23 cellular contexts compared by ENCODE assay signal in the genomic region with DNA sequence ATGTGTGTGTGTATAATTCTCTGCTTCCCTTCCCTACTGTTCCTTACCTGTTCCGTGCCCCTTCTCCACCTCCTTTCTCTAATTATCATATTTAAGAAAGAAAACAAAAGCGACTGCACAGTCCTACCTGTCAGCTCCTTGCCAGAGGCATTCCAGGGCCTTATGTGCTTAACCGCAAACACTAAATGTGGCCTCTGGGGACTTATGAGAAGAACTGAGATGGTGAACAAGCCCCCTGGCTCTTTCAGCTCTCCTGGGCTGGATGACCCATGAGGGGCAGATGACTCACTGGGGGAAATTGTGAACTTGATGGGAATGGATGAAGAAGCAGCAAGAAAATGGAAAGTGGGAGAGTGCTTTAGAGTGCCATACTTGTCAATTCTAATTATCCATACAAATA.
"Had no signal": no experiment of that assay in that cellular context is flagged by ENCODE, and none has a peak within 500 bp of the region (broad histone marks: within the 10 kb centered on the region; RNA-seq: fewer than 3 reads in every experiment).

No MANE protein-coding gene starts in this region.

- H3K27me3 ChIP-seq: breast epithelium, dorsolateral prefrontal cortex, esophagus squamous epithelium, gastrocnemius medialis, vagina had no signal

- H3K4me3 ChIP-seq: breast epithelium, dorsolateral prefrontal cortex, esophagus squamous epithelium, gastrocnemius medialis, lung, thoracic aorta, vagina had no signal

- H3K27ac Mint-ChIP-seq: activated CD4-positive, alpha-beta T cell treated with anti-CD3 and anti-CD28 coated beads, Interleukin-2, amount 10 ng/mL, durations not matched to agents 7 days and 5 days; activated naive CD4-positive, alpha-beta T cell treated with anti-CD3 and anti-CD28 coated beads, Interleukin-2, amount 50 U/mL, for 72 hours; effector memory CD8-positive, alpha-beta T cell; naive thymus-derived CD4-positive, alpha-beta T cell; progenitor cell of endocrine pancreas; type B pancreatic cell had no signal

- DNase-seq: activated CD4-positive, alpha-beta T cell treated with anti-CD3 and anti-CD28 coated beads, Interleukin-2, amount 10 ng/mL, durations not matched to agents 7 days and 5 days; activated CD4-positive, CD25-positive, alpha-beta regulatory T cell treated with anti-CD3 and anti-CD28 coated beads, Interleukin-2, amount 50 U/mL, for 72 hours; activated T-cell treated with anti-CD3 and anti-CD28 coated beads, Interleukin-2, amount 50 U/mL, for 1 hour; aorta; dorsolateral prefrontal cortex; effector memory CD8-positive, alpha-beta T cell; esophagus squamous epithelium; gastrocnemius medialis; head of caudate nucleus; naive thymus-derived CD4-positive, alpha-beta T cell; stimulated activated CD4-positive, alpha-beta T cell treated with anti-CD3 and anti-CD28 coated beads, Interleukin-2, amount 100 ng/mL, for 48 hours; stimulated activated CD8-positive, alpha-beta memory T cell treated with anti-CD3 and anti-CD28 coated beads, Interleukin-4, amount 100 ng/mL, for 48 hours; stimulated activated naive CD4-positive, alpha-beta T cell treated with Interleukin-2 at 50 U/mL for 16 hours; WERI-Rb-1 had no signal

- H3K9me3 Mint-ChIP-seq: activated CD4-positive, alpha-beta T cell treated with anti-CD3 and anti-CD28 coated beads, Interleukin-2, amount 10 ng/mL, durations not matched to agents 7 days and 5 days; activated naive CD4-positive, alpha-beta T cell treated with anti-CD3 and anti-CD28 coated beads, Interleukin-2, amount 50 U/mL, for 72 hours; type B pancreatic cell had no signal

- H3K36me3 Mint-ChIP-seq: activated naive CD4-positive, alpha-beta T cell treated with anti-CD3 and anti-CD28 coated beads, Interleukin-2, amount 50 U/mL, for 72 hours; naive thymus-derived CD4-positive, alpha-beta T cell had no signal

- H3K27ac ChIP-seq: breast epithelium, dorsolateral prefrontal cortex, esophagus squamous epithelium, gastrocnemius medialis, thoracic aorta, vagina, WERI-Rb-1 had no signal

- H3K9me3 ChIP-seq: breast epithelium, esophagus squamous epithelium, gastrocnemius medialis, thoracic aorta, vagina had no signal

- ATAC-seq: activated naive CD4-positive, alpha-beta T cell treated with anti-CD3 and anti-CD28 coated beads, Interleukin-2, amount 50 U/mL, for 72 hours; effector memory CD8-positive, alpha-beta T cell; gastrocnemius medialis; left lobe of liver; naive thymus-derived CD4-positive, alpha-beta T cell had no signal

- H3K4me1 Mint-ChIP-seq: activated CD4-positive, alpha-beta T cell treated with anti-CD3 and anti-CD28 coated beads, Interleukin-2, amount 10 ng/mL, durations not matched to agents 7 days and 5 days; central memory CD8-positive, alpha-beta T cell; naive thymus-derived CD4-positive, alpha-beta T cell had no signal

- H3K36me3 ChIP-seq: breast epithelium, gastrocnemius medialis, thoracic aorta, vagina had no signal

- H3K4me3 Mint-ChIP-seq: activated CD4-positive, alpha-beta T cell treated with anti-CD3 and anti-CD28 coated beads, Interleukin-2, amount 10 ng/mL, durations not matched to agents 7 days and 5 days; central memory CD8-positive, alpha-beta T cell; effector memory CD8-positive, alpha-beta T cell; naive thymus-derived CD4-positive, alpha-beta T cell; type B pancreatic cell had no signal

- H3K27me3 Mint-ChIP-seq: activated CD4-positive, alpha-beta T cell treated with anti-CD3 and anti-CD28 coated beads, Interleukin-2, amount 10 ng/mL, durations not matched to agents 7 days and 5 days; central memory CD8-positive, alpha-beta T cell; effector memory CD8-positive, alpha-beta T cell; naive thymus-derived CD4-positive, alpha-beta T cell; progenitor cell of endocrine pancreas; type B pancreatic cell had no signal

- H3K4me1 ChIP-seq: breast epithelium, esophagus squamous epithelium, gastrocnemius medialis, vagina had no signal
